In genomic region chr6:41428402-41428994, GRCh38 we compare ENCODE assay signal across 8 cellular contexts.
A peak's percentile ranks its signal among the peaks of the same experiment; 100 is the strongest.
DNase-seq lines count a peak whose midpoint lies in the region; ATAC-seq, FAIRE-seq and TF ChIP-seq lines count a peak whose summit lies in the region.

No MANE protein-coding gene starts in this region.

- no peaks in the 10 kb centered on the region for H3K36me3 ChIP-seq in psoas muscle (ENCODE audit: insufficient read depth in 1 of 2, low read depth in 1 of 2)

- no peak for TF ChIP-seq CTCF in psoas muscle (IDR thresholded peaks at IDR 0.05)

- H3K9me3 ChIP-seq in psoas muscle = no peaks in the 10 kb centered on the region

- H3K27ac ChIP-seq in psoas muscle = no peak overlapping the region

- intact Hi-C loops in Right ventricle myocardium superior (cut with DNase I) = no loop called here
- intact Hi-C loops in psoas muscle (cut with DNase I) = no loop called here

- peak; percentile 19 for ATAC-seq in Right ventricle myocardium superior (ENCODE audit: poor library complexity)
- ATAC-seq in psoas muscle = peak in 1 of 4 donors; percentile 3
- ATAC-seq in HG03139 (IDR thresholded peaks at IDR 0.05; ENCODE audit: unreplicated experiment) = no peak
- no peak for ATAC-seq in GM19351 (IDR thresholded peaks at IDR 0.05; ENCODE audit: unreplicated experiment)

- peaks cover 12% of the 10 kb centered on the region for H3K4me1 ChIP-seq in psoas muscle

- TF ChIP-seq POLR2A in GM12892 (IDR thresholded peaks at IDR 0.05; ENCODE audit: low read depth, low read length) = no peak

- FAIRE-seq in GM12892 (lab: Jason Lieb, UNC) = no peak

- peak overlapping the region; percentile 70 for H3K4me3 ChIP-seq in psoas muscle

- peaks cover 0 to 15% (median 0%) of the 10 kb centered on the region in 3 donors for H3K27me3 ChIP-seq in psoas muscle (ENCODE audit: insufficient read depth in 3 of 3, low read length in 2 of 3)

- DNase-seq in EL (peak; percentile 18), NCI-H748 (lab: John Stamatoyannopoulos, UW; ENCODE audit: unreplicated experiment) (peak; percentile 79), Right ventricle myocardium superior (peak; percentile 50), psoas muscle (peak in 1 of 2 donors; percentile 33), GM12892 (ENCODE audit: insufficient read length) (no peak), mesenteric fat pad (ENCODE audit: low spot score) (no peak)

- 5 to 7% (median 6%) methylated on average over 25 to 28 of the region's 28 CpGs for WGBS in psoas muscle, 3 donors

Comparison
In these comparisons a context has a peak if more than half of its experiments do, and no peak if none do; other contexts are left out.
1. DNase-seq: peak in EL (single experiment), NCI-H748 (single experiment) and Right ventricle myocardium superior (single experiment); none in GM12892 (single experiment) and mesenteric fat pad (single experiment).